In genomic region chr7:10939237-10939910, GRCh38 we compare ENCODE assay signal across 8 cellular contexts. TPM values are rescaled to one million over a fixed set of nuclear protein-coding genes. Genes with fewer than 3 reads are reported as not detected.
DNase-seq lines count a peak whose midpoint lies in the region; ATAC-seq, FAIRE-seq and TF ChIP-seq lines count a peak whose summit lies in the region.

No MANE protein-coding gene starts in this region.

- no peaks in the 10 kb centered on the region for H3K27me3 Mint-ChIP-seq in T-helper 2 cell treated with Interferon-gamma antibody and Interleukin-4, amounts not matched to agents 5 μg/mL and 100 μg/mL, for 36 hours (ENCODE audit: low read depth)

- no peaks in the 10 kb centered on the region for H3K36me3 ChIP-seq in body of pancreas (replicated peaks in 1 of 2; ENCODE audit: insufficient read depth in 1 of 2, low read depth in 2 of 2)
- no peaks in the 10 kb centered on the region for H3K36me3 ChIP-seq in urinary bladder (ENCODE audit: insufficient read depth)

- H3K27me3 ChIP-seq in body of pancreas = no peaks in the 10 kb centered on the region

- H3K9me3 ChIP-seq in body of pancreas = no peaks in the 10 kb centered on the region

- peaks cover 29% of the 10 kb centered on the region for H3K4me1 ChIP-seq in body of pancreas
- no peaks in the 10 kb centered on the region for H3K4me1 ChIP-seq in urinary bladder (ENCODE audit: insufficient read depth)

- TF ChIP-seq POLR2A in body of pancreas (IDR thresholded peaks at IDR 0.05) = no peak

- H3K9me3 Mint-ChIP-seq in T-helper 2 cell treated with Interferon-gamma antibody and Interleukin-4, amounts not matched to agents 5 μg/mL and 100 μg/mL, for 36 hours = no peaks in the 10 kb centered on the region

- FAIRE-seq in HTR-8/SVneo (lab: Jason Lieb, UNC) = peak; percentile 4

- peak; percentile 18 for ATAC-seq in GM21423 (IDR thresholded peaks at IDR 0.05; ENCODE audit: unreplicated experiment)
- peak; percentile 2 for ATAC-seq in body of pancreas
- peak; percentile 55 for ATAC-seq in left colon

- H3K27ac Mint-ChIP-seq in T-helper 2 cell treated with Interferon-gamma antibody and Interleukin-4, amounts not matched to agents 5 μg/mL and 100 μg/mL, for 36 hours = no peak overlapping the region

- H3K36me3 Mint-ChIP-seq in T-helper 2 cell treated with Interferon-gamma antibody and Interleukin-4, amounts not matched to agents 5 μg/mL and 100 μg/mL, for 36 hours (ENCODE audit: low read depth) = peaks cover 19% of the 10 kb centered on the region

- peak overlapping the region; percentile 90 to 96 (median 93) for H3K27ac ChIP-seq in body of pancreas
- peak overlapping the region; percentile 86 for H3K27ac ChIP-seq in urinary bladder (ENCODE audit: low read depth)

- DNase-seq in D341Med (ENCODE audit: low spot score) (peak; percentile 30), HTR-8/SVneo (ENCODE audit: insufficient read length, low spot score) (peak; percentile 12), body of pancreas (no peak), left colon (no peak), COLO829 (ENCODE audit: low spot score) (no peak)
- no peak for DNase-seq in T-helper 2 cell treated with Interferon-gamma antibody and Interleukin-4, amounts not matched to agents 5 μg/mL and 100 μg/mL, for 36 hours (ENCODE audit: low spot score)

- WGBS in body of pancreas, 2 donors = 0 to 9% methylated on average over 17 to 18 of the region's 18 CpGs
- under 1% methylated on average over 18 of the region's 18 CpGs for WGBS in urinary bladder

- intact Hi-C loops in body of pancreas (cut with DNase I) (no loop called here), left colon (cut with DNase I, micrococcal nuclease) (no loop called here)

- H3K4me1 Mint-ChIP-seq in T-helper 2 cell treated with Interferon-gamma antibody and Interleukin-4, amounts not matched to agents 5 μg/mL and 100 μg/mL, for 36 hours (ENCODE audit: low read depth) = peaks cover 13% of the 10 kb centered on the region

- H3K4me3 ChIP-seq in body of pancreas = peak overlapping the region; percentile 47 to 84
- peak overlapping the region; percentile 71 for H3K4me3 ChIP-seq in urinary bladder (ENCODE audit: low read depth, low read length)

- no peak for TF ChIP-seq CTCF in body of pancreas (IDR thresholded peaks at IDR 0.05)

- no peak overlapping the region for H3K4me3 Mint-ChIP-seq in T-helper 2 cell treated with Interferon-gamma antibody and Interleukin-4, amounts not matched to agents 5 μg/mL and 100 μg/mL, for 36 hours

RNA-seq across cellular contexts. Expression of gene PHF14, which starts 34.3 kb away (rescaled TPM):
- total RNA-seq in body of pancreas (10 to 100 TPM; 11.9 to 28.3 TPM), left colon (10 to 100 TPM; 26.4 to 30.9 TPM), urinary bladder (169 TPM)
- polyA plus RNA-seq in urinary bladder = 17.4 TPM

Comparison
In these comparisons a context has a peak if more than half of its experiments do, and no peak if none do; other contexts are left out.
1. DNase-seq: peak in D341Med (single experiment) and HTR-8/SVneo (single experiment); none in body of pancreas (0 of 4), left colon (0 of 2), COLO829 (single experiment) and T-helper 2 cell treated with Interferon-gamma antibody and Interleukin-4, amounts not matched to agents 5 μg/mL and 100 μg/mL, for 36 hours (single experiment).
2. ATAC-seq: peak in every context shown above with its lines; median percentile 55 in left colon; 18 in GM21423; 2 in body of pancreas.